In the genomic region with DNA sequence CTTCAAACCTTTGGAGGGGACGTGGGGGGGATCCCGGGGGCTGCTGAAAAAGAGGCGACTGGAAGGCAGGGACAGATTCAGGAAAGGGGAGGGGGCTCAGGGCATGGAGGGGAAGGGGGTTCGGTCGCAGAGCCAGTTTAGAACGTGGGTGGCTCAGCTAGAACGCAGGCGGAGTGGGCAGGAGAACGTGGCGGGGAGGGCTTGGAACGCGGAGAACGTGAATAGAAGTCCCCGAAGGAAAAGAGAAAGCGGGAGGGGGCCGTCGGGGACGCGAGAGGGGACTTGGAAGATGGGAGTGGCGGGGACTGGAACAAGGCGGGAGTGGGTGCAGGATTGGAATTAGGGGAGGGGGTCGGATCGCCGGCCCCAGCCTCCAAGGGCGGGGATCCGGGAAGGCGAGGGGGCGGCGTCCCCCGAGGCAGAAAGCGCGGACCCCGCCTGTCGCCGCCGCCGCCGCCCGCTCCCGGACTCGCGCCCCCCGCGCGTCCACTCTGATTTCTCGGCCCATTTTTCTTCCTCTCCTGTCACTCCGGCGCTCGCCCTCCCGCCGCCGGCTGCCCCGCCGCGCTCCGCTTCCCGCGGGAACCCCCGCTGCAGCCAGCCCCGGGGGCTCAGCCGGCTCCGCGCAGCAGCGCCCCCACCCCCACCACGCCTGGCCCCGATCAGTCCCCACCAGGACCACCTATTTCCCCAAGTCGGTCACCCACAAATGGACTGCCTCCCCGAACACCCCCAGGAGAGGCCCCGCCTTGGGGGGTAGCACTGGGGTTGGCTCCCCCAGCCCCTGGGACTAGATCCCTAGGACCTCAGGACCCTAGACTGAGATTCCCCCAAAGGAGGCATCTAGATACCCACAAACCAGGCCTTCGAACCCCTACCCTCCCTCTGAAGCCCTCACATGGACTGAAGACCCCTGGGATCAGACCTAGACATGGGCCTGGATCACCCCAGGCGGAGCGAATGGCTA, we compare ENCODE assay signal across 7 cellular contexts. TPM values are rescaled to one million over a fixed set of nuclear protein-coding genes. Genes with fewer than 3 reads are reported as not detected.
A peak's percentile ranks its signal among the peaks of the same experiment; 100 is the strongest.
DNase-seq lines count a peak whose midpoint lies in the region; FAIRE-seq and TF ChIP-seq lines count a peak whose summit lies in the region.

No MANE protein-coding gene starts in this region.

- H3K4me2 ChIP-seq in smooth muscle cell, result peak overlapping the region; percentile 95

- TF ChIP-seq CTCF in GM20000 (IDR thresholded peaks at IDR 0.05; ENCODE audit: extremely low read depth, missing control alignments), result no peak
- no peak for TF ChIP-seq CTCF in VCaP (conservative IDR thresholded peaks at IDR 0.05)
- TF ChIP-seq CTCF in foreskin fibroblast (IDR thresholded peaks at IDR 0.05; ENCODE audit: low read depth, low read length), result no peak
- no peak for TF ChIP-seq CTCF in smooth muscle cell (IDR thresholded peaks at IDR 0.05; ENCODE audit: borderline replicate concordance, insufficient read depth, poor library complexity, severe bottlenecking)

- no peak overlapping the region for H2AFZ ChIP-seq in smooth muscle cell (ENCODE audit: low read depth)

- no peaks in the 10 kb centered on the region for H3K4me1 ChIP-seq in smooth muscle cell (ENCODE audit: low read depth)

- H3K79me2 ChIP-seq in smooth muscle cell (ENCODE audit: low read depth), result no peaks in the 10 kb centered on the region

- peak overlapping the region; percentile 34 for H3K9ac ChIP-seq in smooth muscle cell (ENCODE audit: low read depth)

- no peaks in the 10 kb centered on the region for H3K36me3 ChIP-seq in smooth muscle cell (ENCODE audit: low read depth)

- DNase-seq in GM20000 (ENCODE audit: low spot score) (peak; percentile 69), foreskin fibroblast (no peak), smooth muscle cell (lab: John Stamatoyannopoulos, UW; ENCODE audit: unreplicated experiment) (no peak), RCC 7860 (ENCODE audit: low spot score) (no peak), NCI-H128 (lab: John Stamatoyannopoulos, UW; ENCODE audit: unreplicated experiment) (no peak), NCI-H345 treated with DMSO at 0.1 percent for 48 hours (lab: John Stamatoyannopoulos, UW; ENCODE audit: unreplicated experiment) (no peak)

- no peak for FAIRE-seq in RCC 7860 (lab: Jason Lieb, UNC)

- no peaks in the 10 kb centered on the region for H3F3A ChIP-seq in smooth muscle cell (ENCODE audit: low read depth)

- no peaks in the 10 kb centered on the region for H3K9me3 ChIP-seq in smooth muscle cell (replicated peaks; ENCODE audit: low read depth)

- 29% methylated on average over 16 of the region's 72 CpGs for WGBS in smooth muscle cell (ENCODE audit: low lambda C conversion rate)

- H3K4me3 ChIP-seq in foreskin fibroblast (ENCODE audit: low read depth in 1 of 2, low read length in 2 of 2) (peak overlapping the region; percentile 48 to 70), smooth muscle cell (peak overlapping the region; percentile 68)

- peaks cover 21% of the 10 kb centered on the region for H3K27me3 ChIP-seq in smooth muscle cell (ENCODE audit: low read depth)

- peak overlapping the region; percentile 27; the same call in 1 of the 2 replicates for H3K27ac ChIP-seq in VCaP
- no peak overlapping the region for H3K27ac ChIP-seq in smooth muscle cell (ENCODE audit: low read depth)

- H4K20me1 ChIP-seq in smooth muscle cell (ENCODE audit: low read depth), result no peaks in the 10 kb centered on the region

RNA-seq across cellular contexts. Expression of a gene that starts 12.5 kb away (rescaled TPM):
- 0.09 TPM in 1 of 2 replicates, not detected in the other for total RNA-seq in smooth muscle cell
- polyA plus RNA-seq in smooth muscle cell, result 0.09 and 0.11 TPM in 2 replicates

RNA-seq across cellular contexts. Expression of a gene that starts 18.4 kb away (rescaled TPM):
- 254 and 304 TPM in 2 replicates for total RNA-seq in smooth muscle cell
- polyA plus RNA-seq in smooth muscle cell, result 532 and 581 TPM in 2 replicates

RNA-seq across cellular contexts. Expression of a gene that starts 53.3 kb away (rescaled TPM):
- not detected in 2 replicates for total RNA-seq in smooth muscle cell
- not detected in 2 replicates for polyA plus RNA-seq in smooth muscle cell

RNA-seq across cellular contexts. Expression of a gene that starts 57.7 kb away (rescaled TPM):
- 24.2 and 24.3 TPM in 2 replicates for total RNA-seq in smooth muscle cell
- 69.6 and 78.6 TPM in 2 replicates for polyA plus RNA-seq in smooth muscle cell
